ENCODE assay signal across 1 cellular context in the genomic region with DNA sequence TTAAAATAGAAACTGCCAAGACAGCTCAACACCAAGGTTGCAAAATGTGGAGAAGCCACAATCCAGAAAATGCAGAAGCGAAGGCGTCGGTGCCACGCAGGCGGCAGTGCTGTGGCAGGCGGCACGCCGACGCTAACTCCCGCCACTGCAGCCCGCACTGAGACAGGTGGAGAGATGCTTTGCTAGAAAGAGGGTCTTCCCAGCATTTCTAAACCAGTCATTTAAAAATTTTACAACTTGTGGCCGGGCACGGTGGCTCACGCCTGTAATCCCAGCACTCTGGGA.
TF ChIP-seq lines count a peak whose summit lies in the region.

No MANE protein-coding gene starts in this region.

TF ChIP-seq in HepG2, 621 proteins besides CTCF, POLR2A, EP300 and RAD21 (continued from another document):
- TF ChIP-seq HNRNPH1 (optimal IDR thresholded peaks at IDR 0.05; ENCODE audit: low read depth, low read length), result no peak
- TF ChIP-seq, protein P1, sequence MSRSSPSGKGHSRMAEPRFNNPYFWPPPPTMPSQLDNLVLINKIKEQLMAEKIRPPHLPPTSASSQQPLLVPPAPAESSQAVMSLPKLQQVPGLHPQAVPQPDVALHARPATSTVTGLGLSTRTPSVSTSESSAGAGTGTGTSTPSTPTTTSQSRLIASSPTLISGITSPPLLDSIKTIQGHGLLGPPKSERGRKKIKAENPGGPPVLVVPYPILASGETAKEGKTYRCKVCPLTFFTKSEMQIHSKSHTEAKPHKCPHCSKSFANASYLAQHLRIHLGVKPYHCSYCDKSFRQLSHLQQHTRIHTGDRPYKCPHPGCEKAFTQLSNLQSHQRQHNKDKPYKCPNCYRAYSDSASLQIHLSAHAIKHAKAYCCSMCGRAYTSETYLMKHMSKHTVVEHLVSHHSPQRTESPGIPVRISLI (CRISPR knock-in tag; IDR thresholded peaks at IDR 0.05; ENCODE audit: borderline replicate concordance), result no peak
- TF ChIP-seq, protein P2, sequence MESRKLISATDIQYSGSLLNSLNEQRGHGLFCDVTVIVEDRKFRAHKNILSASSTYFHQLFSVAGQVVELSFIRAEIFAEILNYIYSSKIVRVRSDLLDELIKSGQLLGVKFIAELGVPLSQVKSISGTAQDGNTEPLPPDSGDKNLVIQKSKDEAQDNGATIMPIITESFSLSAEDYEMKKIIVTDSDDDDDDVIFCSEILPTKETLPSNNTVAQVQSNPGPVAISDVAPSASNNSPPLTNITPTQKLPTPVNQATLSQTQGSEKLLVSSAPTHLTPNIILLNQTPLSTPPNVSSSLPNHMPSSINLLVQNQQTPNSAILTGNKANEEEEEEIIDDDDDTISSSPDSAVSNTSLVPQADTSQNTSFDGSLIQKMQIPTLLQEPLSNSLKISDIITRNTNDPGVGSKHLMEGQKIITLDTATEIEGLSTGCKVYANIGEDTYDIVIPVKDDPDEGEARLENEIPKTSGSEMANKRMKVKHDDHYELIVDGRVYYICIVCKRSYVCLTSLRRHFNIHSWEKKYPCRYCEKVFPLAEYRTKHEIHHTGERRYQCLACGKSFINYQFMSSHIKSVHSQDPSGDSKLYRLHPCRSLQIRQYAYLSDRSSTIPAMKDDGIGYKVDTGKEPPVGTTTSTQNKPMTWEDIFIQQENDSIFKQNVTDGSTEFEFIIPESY (CRISPR knock-in tag; IDR thresholded peaks at IDR 0.05), result no peak
- TF ChIP-seq EEA1 (CRISPR knock-in tag; IDR thresholded peaks at IDR 0.05; ENCODE audit: borderline replicate concordance), result no peak
- no peak for TF ChIP-seq HHEX (CRISPR knock-in tag; IDR thresholded peaks at IDR 0.05)
- no peak for TF ChIP-seq BRCA1 (CRISPR knock-in tag; IDR thresholded peaks at IDR 0.05)
- TF ChIP-seq, protein P3, sequence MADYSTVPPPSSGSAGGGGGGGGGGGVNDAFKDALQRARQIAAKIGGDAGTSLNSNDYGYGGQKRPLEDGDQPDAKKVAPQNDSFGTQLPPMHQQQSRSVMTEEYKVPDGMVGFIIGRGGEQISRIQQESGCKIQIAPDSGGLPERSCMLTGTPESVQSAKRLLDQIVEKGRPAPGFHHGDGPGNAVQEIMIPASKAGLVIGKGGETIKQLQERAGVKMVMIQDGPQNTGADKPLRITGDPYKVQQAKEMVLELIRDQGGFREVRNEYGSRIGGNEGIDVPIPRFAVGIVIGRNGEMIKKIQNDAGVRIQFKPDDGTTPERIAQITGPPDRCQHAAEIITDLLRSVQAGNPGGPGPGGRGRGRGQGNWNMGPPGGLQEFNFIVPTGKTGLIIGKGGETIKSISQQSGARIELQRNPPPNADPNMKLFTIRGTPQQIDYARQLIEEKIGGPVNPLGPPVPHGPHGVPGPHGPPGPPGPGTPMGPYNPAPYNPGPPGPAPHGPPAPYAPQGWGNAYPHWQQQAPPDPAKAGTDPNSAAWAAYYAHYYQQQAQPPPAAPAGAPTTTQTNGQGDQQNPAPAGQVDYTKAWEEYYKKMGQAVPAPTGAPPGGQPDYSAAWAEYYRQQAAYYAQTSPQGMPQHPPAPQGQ (CRISPR knock-in tag; IDR thresholded peaks at IDR 0.05; ENCODE audit: borderline replicate concordance), result no peak
- no peak for TF ChIP-seq ZNF225 (CRISPR knock-in tag; IDR thresholded peaks at IDR 0.05)
- TF ChIP-seq DPF2 (CRISPR knock-in tag; IDR thresholded peaks at IDR 0.05; ENCODE audit: borderline replicate concordance, low read depth), result no peak
- TF ChIP-seq ZNF598 (CRISPR knock-in tag; IDR thresholded peaks at IDR 0.05; ENCODE audit: borderline replicate concordance), result no peak
- TF ChIP-seq ZSCAN30 (CRISPR knock-in tag; IDR thresholded peaks at IDR 0.05), result no peak
- no peak for TF ChIP-seq ZNF343 (CRISPR knock-in tag; IDR thresholded peaks at IDR 0.05)
- no peak for TF ChIP-seq HOXA9 (CRISPR knock-in tag; IDR thresholded peaks at IDR 0.05; ENCODE audit: borderline replicate concordance)
- no peak for TF ChIP-seq HNRNPUL1 (IDR thresholded peaks at IDR 0.05; ENCODE audit: low read depth, low read length)
- no peak for TF ChIP-seq ZNF674 (CRISPR knock-in tag; IDR thresholded peaks at IDR 0.05; ENCODE audit: low read depth)
- no peak for TF ChIP-seq ZNF777 (CRISPR knock-in tag; IDR thresholded peaks at IDR 0.05)
- TF ChIP-seq, protein P4, sequence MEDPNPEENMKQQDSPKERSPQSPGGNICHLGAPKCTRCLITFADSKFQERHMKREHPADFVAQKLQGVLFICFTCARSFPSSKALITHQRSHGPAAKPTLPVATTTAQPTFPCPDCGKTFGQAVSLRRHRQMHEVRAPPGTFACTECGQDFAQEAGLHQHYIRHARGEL (CRISPR knock-in tag; IDR thresholded peaks at IDR 0.05), result no peak
- TF ChIP-seq, protein P5, sequence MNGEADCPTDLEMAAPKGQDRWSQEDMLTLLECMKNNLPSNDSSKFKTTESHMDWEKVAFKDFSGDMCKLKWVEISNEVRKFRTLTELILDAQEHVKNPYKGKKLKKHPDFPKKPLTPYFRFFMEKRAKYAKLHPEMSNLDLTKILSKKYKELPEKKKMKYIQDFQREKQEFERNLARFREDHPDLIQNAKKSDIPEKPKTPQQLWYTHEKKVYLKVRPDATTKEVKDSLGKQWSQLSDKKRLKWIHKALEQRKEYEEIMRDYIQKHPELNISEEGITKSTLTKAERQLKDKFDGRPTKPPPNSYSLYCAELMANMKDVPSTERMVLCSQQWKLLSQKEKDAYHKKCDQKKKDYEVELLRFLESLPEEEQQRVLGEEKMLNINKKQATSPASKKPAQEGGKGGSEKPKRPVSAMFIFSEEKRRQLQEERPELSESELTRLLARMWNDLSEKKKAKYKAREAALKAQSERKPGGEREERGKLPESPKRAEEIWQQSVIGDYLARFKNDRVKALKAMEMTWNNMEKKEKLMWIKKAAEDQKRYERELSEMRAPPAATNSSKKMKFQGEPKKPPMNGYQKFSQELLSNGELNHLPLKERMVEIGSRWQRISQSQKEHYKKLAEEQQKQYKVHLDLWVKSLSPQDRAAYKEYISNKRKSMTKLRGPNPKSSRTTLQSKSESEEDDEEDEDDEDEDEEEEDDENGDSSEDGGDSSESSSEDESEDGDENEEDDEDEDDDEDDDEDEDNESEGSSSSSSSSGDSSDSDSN (CRISPR knock-in tag; IDR thresholded peaks at IDR 0.05), result no peak
- TF ChIP-seq ZNF251 (CRISPR knock-in tag; IDR thresholded peaks at IDR 0.05), result no peak
